Comparison of ENCODE assay signal across 8 cellular contexts in the genomic region with DNA sequence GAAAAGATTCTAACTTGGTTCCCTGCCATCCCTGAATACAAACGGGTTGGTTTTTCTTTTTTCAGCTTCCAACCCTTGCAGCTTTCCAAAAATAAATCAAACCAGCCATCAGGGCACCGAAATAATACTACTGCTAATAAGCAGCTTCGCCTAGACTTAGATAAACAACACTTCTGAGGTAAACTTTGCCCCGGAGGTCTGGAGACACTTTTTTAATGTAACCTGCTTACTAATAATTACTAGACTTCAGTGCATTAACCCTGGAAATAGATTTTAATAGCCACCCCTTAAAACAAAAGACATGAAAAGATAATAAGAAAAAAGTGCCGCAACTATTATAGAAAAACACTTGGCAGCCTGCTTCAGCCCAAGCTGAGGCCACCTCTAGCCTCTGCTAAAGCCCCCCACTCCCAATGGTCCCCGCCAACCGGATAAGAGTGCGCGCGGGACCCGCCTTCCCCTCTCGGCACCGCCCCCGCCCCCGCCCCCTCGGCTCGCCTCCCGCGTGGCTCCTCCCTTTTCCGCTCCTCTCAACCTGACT. TPM values are rescaled to one million over a fixed set of nuclear protein-coding genes. Genes with fewer than 3 reads are reported as not detected.
A peak's percentile ranks its signal among the peaks of the same experiment; 100 is the strongest.
DNase-seq lines count a peak whose midpoint lies in the region; ATAC-seq, FAIRE-seq and TF ChIP-seq lines count a peak whose summit lies in the region.

No MANE protein-coding gene starts in this region.

- FAIRE-seq in GM12892 (lab: Jason Lieb, UNC), result peak; percentile 94

- no peaks in the 10 kb centered on the region for H3K27me3 ChIP-seq in fibroblast of lung (ENCODE audit: control insufficient read depth, insufficient read depth, low read length)

- ATAC-seq in GM21390 (IDR thresholded peaks at IDR 0.05; ENCODE audit: unreplicated experiment) (no peak), GM19455 (IDR thresholded peaks at IDR 0.05; ENCODE audit: unreplicated experiment) (no peak)

- no peak for TF ChIP-seq POLR2A in GM12892 (IDR thresholded peaks at IDR 0.05; ENCODE audit: low read depth, low read length)

- no peaks in the 10 kb centered on the region for H3K9me3 ChIP-seq in SK-N-MC (ENCODE audit: low read depth, low read length)
- H3K9me3 ChIP-seq in fibroblast of lung (ENCODE audit: control insufficient read depth, insufficient read depth, low read depth, low read length), result no peaks in the 10 kb centered on the region

- H2AFZ ChIP-seq in fibroblast of lung (ENCODE audit: low read length), result peak overlapping the region; percentile 34

- H3K36me3 ChIP-seq in SK-N-MC (ENCODE audit: insufficient read depth, low read length) (peaks cover 16% of the 10 kb centered on the region), fibroblast of lung (ENCODE audit: control insufficient read depth, insufficient read depth, low read length) (peaks cover 6% of the 10 kb centered on the region)

- H4K20me1 ChIP-seq in fibroblast of lung (ENCODE audit: control insufficient read depth, extremely low read depth, insufficient read depth, low read length), result no peaks in the 10 kb centered on the region

- TF ChIP-seq CTCF in fibroblast of lung (conservative IDR thresholded peaks at IDR 0.05 in 1 of 2, IDR thresholded peaks at IDR 0.05 in 1 of 2; ENCODE audit: low read depth in 1 of 2, low read length in 2 of 2) (no peak), retinal pigment epithelial cell (conservative IDR thresholded peaks at IDR 0.05; ENCODE audit: low read depth, low read length) (no peak)

- peaks cover 27% of the 10 kb centered on the region for H3K79me2 ChIP-seq in fibroblast of lung (ENCODE audit: control insufficient read depth, insufficient read depth, low read length)

- DNase-seq in GM12892 (ENCODE audit: insufficient read length) (no peak), SK-N-MC (ENCODE audit: low read depth, low spot score) (no peak), fibroblast of lung (ENCODE audit: low read depth in 2 of 2) (no peak), retinal pigment epithelial cell (ENCODE audit: low read depth) (no peak), NCI-H2029 (lab: John Stamatoyannopoulos, UW) (no peak), NAMALWA (ENCODE audit: low spot score) (no peak)

- H3K4me2 ChIP-seq in fibroblast of lung (ENCODE audit: extremely low read depth, insufficient read depth, low read length), result peak overlapping the region; percentile 91

- H3K4me1 ChIP-seq in fibroblast of lung (ENCODE audit: control insufficient read depth, extremely low read depth, insufficient read depth, low read length), result peaks cover 15% of the 10 kb centered on the region

- no peak overlapping the region for H3K9ac ChIP-seq in SK-N-MC (ENCODE audit: insufficient read length)
- H3K9ac ChIP-seq in fibroblast of lung (ENCODE audit: insufficient read depth, low read length), result peak overlapping the region; percentile 26

- peak overlapping the region; percentile 94 for H3K4me3 ChIP-seq in SK-N-MC
- peak overlapping the region; percentile 35 to 97 (median 62) for H3K4me3 ChIP-seq in fibroblast of lung (replicated peaks in 1 of 4; ENCODE audit: control extremely low read depth in 1 of 4, insufficient read depth in 1 of 4, low read depth in 3 of 4, low read length in 4 of 4)
- peak overlapping the region; percentile 22 for H3K4me3 ChIP-seq in retinal pigment epithelial cell (ENCODE audit: low read length)

- peak overlapping the region; percentile 34; the same call in 1 of the 2 replicates for H3K27ac ChIP-seq in SK-N-MC
- peak overlapping the region; percentile 82 for H3K27ac ChIP-seq in fibroblast of lung (ENCODE audit: insufficient read depth, low read length)

RNA-seq across cellular contexts. Expression of a gene that starts 0.4 kb away (rescaled TPM):
- polyA plus RNA-seq in GM12892 (2012; ENCODE audit: missing spikeins), result 44.4 TPM
- 70.1 and 133 TPM in 2 replicates for total RNA-seq in fibroblast of lung
- polyA plus RNA-seq in fibroblast of lung, result 41.7 and 63.3 TPM in 2 replicates
- polyA plus RNA-seq in fibroblast of lung (2012), result 56.4 and 92.1 TPM in 2 replicates
- polyA minus RNA-seq in fibroblast of lung (ENCODE audit: low replicate concordance), result 7.9 and 15.2 TPM in 2 replicates

Comparison
In these comparisons a context has a peak if more than half of its experiments do, and no peak if none do; other contexts are left out.
1. H3K4me3 ChIP-seq: peak in every context shown above with its lines; median percentile 94 in SK-N-MC; 62 in fibroblast of lung; 22 in retinal pigment epithelial cell.